In the genomic region with DNA sequence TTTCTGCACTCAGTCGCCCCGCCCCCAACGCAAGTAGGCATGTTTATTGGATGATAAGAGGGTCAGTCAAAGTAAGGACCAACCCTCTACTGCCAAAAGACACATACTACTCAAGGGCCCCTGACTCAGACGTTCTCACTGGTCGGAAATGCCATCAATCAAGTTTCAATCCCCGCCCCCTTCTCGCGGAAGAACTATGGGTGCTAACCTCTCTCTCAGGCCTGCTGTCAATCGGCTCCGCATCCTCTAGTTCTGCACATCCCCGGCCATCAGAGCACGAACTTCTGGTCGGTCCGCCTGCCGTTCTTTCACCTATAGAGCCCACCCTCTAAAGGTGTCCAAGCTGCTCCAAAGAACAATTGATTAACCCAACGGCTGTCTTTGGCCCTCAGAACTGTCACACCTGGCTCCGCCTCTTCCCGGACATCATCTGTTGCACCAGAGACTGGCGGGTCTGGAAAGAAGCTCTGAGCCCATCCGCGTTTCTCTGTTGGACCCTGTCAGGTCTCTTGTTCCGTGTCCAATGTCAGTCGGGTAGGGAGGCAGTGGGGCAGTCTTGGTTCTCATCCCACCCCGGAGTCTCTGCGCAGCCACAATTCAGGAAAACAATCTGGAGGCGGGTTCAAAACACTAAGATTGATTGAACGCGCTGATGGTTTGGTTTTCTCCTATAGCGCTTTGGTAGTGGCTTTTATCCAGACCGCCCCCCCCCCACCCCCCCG, we compare ENCODE assay signal across 1 cellular context.
TF ChIP-seq lines count a peak whose summit lies in the region.

No MANE protein-coding gene starts in this region.

TF ChIP-seq in K562, 482 proteins besides CTCF, POLR2A, EP300 and RAD21 (continued from another document and continues in another):
- TF ChIP-seq, protein P1, sequence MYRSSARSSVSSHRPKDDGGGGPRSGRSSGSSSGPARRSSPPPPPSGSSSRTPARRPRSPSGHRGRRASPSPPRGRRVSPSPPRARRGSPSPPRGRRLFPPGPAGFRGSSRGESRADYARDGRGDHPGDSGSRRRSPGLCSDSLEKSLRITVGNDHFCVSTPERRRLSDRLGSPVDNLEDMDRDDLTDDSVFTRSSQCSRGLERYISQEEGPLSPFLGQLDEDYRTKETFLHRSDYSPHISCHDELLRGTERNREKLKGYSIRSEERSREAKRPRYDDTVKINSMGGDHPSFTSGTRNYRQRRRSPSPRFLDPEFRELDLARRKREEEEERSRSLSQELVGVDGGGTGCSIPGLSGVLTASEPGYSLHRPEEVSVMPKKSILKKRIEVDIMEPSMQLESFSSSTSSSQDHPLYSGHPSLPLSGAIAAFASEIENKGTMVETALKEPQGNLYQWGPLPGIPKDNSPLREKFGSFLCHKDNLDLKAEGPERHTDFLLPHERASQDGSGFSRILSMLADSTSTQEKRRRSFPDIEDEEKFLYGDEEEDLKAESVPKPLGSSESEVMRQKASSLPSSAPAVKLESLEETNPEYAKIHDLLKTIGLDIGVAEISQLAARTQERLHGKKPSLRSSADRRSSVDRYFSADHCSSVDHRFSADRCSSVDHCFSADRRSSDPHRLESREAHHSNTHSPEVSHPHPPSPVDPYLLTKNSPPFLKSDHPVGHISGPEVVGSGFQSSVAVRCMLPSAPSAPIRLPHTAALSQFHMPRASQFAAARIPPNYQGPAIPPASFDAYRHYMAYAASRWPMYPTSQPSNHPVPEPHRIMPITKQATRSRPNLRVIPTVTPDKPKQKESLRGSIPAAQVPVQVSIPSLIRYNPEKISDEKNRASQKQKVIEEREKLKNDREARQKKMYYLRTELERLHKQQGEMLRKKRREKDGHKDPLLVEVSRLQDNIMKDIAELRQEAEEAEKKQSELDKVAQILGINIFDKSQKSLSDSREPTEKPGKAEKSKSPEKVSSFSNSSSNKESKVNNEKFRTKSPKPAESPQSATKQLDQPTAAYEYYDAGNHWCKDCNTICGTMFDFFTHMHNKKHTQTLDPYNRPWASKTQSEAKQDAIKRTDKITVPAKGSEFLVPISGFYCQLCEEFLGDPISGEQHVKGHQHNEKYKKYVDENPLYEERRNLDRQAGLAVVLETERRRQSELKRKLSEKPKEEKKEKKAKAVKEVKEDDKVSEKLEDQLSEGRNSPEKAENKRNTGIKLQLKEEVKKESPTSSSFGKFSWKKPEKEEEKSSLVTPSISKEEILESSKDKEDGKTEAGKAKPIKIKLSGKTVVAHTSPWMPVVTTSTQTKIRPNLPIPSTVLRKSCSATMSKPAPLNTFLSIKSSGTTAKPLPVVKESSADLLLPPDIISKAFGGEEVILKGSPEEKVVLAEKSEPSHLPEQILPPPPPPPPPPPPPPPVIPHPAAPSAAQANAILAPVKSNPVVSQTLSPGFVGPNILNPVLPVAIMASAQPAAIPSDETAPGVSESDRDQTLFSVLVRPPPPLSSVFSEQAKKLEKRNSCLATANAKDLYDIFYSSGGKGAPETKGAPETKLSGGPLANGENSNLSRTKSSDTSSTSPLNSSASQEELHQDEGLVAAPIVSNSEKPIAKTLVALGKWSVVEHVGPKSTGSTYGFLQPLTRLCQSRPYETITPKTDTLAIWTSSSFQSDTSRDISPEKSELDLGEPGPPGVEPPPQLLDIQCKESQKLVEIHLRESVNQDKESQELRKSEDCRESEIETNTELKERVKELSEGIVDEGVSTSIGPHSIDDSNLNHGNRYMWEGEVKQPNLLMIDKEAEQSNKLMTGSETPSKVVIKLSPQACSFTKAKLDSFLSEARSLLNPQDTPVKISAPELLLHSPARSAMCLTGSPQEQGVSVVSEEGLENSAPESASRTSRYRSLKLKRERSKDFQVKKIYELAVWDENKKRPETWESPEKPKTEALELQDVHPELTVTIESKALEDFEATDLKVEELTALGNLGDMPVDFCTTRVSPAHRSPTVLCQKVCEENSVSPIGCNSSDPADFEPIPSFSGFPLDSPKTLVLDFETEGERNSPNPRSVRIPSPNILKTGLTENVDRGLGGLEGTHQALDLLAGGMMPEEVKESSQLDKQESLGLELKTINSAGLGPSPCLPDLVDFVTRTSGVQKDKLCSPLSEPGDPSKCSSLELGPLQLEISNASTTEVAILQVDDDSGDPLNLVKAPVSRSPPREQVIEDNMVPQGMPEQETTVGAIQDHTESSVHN (IDR thresholded peaks at IDR 0.05; ENCODE audit: borderline replicate concordance in 1 of 2, low read depth in 1 of 2), result peak in 1 of 2 experiments; percentile 23; a peak in 1 of 4 replicates
- TF ChIP-seq PCBP1 (IDR thresholded peaks at IDR 0.05; ENCODE audit: low read depth, low read length, poor library complexity, severe bottlenecking), result no peak
- no peak for TF ChIP-seq SMARCC2 (IDR thresholded peaks at IDR 0.05; ENCODE audit: low read depth)
- TF ChIP-seq SOX6 (IDR thresholded peaks at IDR 0.05), result peak; percentile 14; the same call in 1 of the 2 replicates
- TF ChIP-seq NEUROD1 (IDR thresholded peaks at IDR 0.05; ENCODE audit: borderline replicate concordance, low read depth, low read length, partially characterized antibody), result peak; percentile 91
- no peak for TF ChIP-seq ZNF830 (CRISPR knock-in tag; IDR thresholded peaks at IDR 0.05)
- no peak for TF ChIP-seq HSF4 (CRISPR knock-in tag; IDR thresholded peaks at IDR 0.05; ENCODE audit: borderline replicate concordance)
- no peak for TF ChIP-seq NR2C1 (IDR thresholded peaks at IDR 0.05)
- 0 out of 2 replicates have a peak, but pooled peaks have one; percentile 47 for TF ChIP-seq NR2C1 (tag; IDR thresholded peaks at IDR 0.05)
- no peak for TF ChIP-seq SMAD2 (IDR thresholded peaks at IDR 0.05; ENCODE audit: low read depth, low read length)
- TF ChIP-seq ZNF354B (CRISPR knock-in tag; IDR thresholded peaks at IDR 0.05), result no peak
- TF ChIP-seq MEF2A (IDR thresholded peaks at IDR 0.05; ENCODE audit: control insufficient read depth, low read depth, low read length), result no peak
- TF ChIP-seq, protein P2, sequence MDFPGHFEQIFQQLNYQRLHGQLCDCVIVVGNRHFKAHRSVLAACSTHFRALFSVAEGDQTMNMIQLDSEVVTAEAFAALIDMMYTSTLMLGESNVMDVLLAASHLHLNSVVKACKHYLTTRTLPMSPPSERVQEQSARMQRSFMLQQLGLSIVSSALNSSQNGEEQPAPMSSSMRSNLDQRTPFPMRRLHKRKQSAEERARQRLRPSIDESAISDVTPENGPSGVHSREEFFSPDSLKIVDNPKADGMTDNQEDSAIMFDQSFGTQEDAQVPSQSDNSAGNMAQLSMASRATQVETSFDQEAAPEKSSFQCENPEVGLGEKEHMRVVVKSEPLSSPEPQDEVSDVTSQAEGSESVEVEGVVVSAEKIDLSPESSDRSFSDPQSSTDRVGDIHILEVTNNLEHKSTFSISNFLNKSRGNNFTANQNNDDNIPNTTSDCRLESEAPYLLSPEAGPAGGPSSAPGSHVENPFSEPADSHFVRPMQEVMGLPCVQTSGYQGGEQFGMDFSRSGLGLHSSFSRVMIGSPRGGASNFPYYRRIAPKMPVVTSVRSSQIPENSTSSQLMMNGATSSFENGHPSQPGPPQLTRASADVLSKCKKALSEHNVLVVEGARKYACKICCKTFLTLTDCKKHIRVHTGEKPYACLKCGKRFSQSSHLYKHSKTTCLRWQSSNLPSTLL (IDR thresholded peaks at IDR 0.05), result no peak
- no peak for TF ChIP-seq FOXM1 (IDR thresholded peaks at IDR 0.05; ENCODE audit: low read depth)
- no peak for TF ChIP-seq FOXM1 (CRISPR knock-in tag; IDR thresholded peaks at IDR 0.05; ENCODE audit: low read depth)
- no peak for TF ChIP-seq E2F3 (CRISPR knock-in tag; IDR thresholded peaks at IDR 0.05)
- no peak for TF ChIP-seq DMBX1 (CRISPR knock-in tag; IDR thresholded peaks at IDR 0.05; ENCODE audit: borderline replicate concordance)
- TF ChIP-seq BMI1 (IDR thresholded peaks at IDR 0.05; ENCODE audit: low read length), result no peak
- peak; percentile 94 for TF ChIP-seq ZZZ3 (IDR thresholded peaks at IDR 0.05)
- no peak for TF ChIP-seq SMARCA5 (IDR thresholded peaks at IDR 0.05)
- TF ChIP-seq TAF9B (IDR thresholded peaks at IDR 0.05; ENCODE audit: partially characterized antibody), result peak; percentile 32
- TF ChIP-seq ZC3H4 (CRISPR knock-in tag; IDR thresholded peaks at IDR 0.05; ENCODE audit: borderline replicate concordance), result no peak
- TF ChIP-seq CBX3 (IDR thresholded peaks at IDR 0.05; ENCODE audit: borderline replicate concordance in 1 of 2, low read length in 2 of 2), result no peak
- no peak for TF ChIP-seq RBM22 (IDR thresholded peaks at IDR 0.05; ENCODE audit: low read depth, low read length, poor library complexity, severe bottlenecking)
- TF ChIP-seq MEIS2 (IDR thresholded peaks at IDR 0.05; ENCODE audit: partially characterized antibody), result peak; percentile 85
- TF ChIP-seq SMAD4 (CRISPR knock-in tag; conservative IDR thresholded peaks at IDR 0.05), result no peak
- TF ChIP-seq, protein P3, sequence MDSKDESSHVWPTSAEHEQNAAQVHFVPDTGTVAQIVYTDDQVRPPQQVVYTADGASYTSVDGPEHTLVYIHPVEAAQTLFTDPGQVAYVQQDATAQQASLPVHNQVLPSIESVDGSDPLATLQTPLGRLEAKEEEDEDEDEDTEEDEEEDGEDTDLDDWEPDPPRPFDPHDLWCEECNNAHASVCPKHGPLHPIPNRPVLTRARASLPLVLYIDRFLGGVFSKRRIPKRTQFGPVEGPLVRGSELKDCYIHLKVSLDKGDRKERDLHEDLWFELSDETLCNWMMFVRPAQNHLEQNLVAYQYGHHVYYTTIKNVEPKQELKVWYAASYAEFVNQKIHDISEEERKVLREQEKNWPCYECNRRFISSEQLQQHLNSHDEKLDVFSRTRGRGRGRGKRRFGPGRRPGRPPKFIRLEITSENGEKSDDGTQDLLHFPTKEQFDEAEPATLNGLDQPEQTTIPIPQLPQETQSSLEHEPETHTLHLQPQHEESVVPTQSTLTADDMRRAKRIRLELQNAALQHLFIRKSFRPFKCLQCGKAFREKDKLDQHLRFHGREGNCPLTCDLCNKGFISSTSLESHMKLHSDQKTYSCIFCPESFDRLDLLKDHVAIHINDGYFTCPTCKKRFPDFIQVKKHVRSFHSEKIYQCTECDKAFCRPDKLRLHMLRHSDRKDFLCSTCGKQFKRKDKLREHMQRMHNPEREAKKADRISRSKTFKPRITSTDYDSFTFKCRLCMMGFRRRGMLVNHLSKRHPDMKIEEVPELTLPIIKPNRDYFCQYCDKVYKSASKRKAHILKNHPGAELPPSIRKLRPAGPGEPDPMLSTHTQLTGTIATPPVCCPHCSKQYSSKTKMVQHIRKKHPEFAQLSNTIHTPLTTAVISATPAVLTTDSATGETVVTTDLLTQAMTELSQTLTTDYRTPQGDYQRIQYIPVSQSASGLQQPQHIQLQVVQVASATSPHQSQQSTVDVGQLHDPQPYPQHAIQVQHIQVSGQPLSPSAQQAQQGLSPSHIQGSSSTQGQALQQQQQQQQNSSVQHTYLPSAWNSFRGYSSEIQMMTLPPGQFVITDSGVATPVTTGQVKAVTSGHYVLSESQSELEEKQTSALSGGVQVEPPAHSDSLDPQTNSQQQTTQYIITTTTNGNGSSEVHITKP (IDR thresholded peaks at IDR 0.05; ENCODE audit: partially characterized antibody), result peak; percentile 17
- TF ChIP-seq MTA2 (IDR thresholded peaks at IDR 0.05; ENCODE audit: low read depth), result no peak
- TF ChIP-seq, protein P4, sequence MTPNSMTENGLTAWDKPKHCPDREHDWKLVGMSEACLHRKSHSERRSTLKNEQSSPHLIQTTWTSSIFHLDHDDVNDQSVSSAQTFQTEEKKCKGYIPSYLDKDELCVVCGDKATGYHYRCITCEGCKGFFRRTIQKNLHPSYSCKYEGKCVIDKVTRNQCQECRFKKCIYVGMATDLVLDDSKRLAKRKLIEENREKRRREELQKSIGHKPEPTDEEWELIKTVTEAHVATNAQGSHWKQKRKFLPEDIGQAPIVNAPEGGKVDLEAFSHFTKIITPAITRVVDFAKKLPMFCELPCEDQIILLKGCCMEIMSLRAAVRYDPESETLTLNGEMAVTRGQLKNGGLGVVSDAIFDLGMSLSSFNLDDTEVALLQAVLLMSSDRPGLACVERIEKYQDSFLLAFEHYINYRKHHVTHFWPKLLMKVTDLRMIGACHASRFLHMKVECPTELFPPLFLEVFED (CRISPR knock-in tag; conservative IDR thresholded peaks at IDR 0.05), result no peak
- TF ChIP-seq BDP1 (IDR thresholded peaks at IDR 0.05; ENCODE audit: insufficient read depth, insufficient read length), result no peak
- TF ChIP-seq, protein P5, sequence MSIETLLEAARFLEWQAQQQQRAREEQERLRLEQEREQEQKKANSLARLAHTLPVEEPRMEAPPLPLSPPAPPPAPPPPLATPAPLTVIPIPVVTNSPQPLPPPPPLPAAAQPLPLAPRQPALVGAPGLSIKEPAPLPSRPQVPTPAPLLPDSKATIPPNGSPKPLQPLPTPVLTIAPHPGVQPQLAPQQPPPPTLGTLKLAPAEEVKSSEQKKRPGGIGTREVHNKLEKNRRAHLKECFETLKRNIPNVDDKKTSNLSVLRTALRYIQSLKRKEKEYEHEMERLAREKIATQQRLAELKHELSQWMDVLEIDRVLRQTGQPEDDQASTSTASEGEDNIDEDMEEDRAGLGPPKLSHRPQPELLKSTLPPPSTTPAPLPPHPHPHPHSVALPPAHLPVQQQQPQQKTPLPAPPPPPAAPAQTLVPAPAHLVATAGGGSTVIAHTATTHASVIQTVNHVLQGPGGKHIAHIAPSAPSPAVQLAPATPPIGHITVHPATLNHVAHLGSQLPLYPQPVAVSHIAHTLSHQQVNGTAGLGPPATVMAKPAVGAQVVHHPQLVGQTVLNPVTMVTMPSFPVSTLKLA (conservative IDR thresholded peaks at IDR 0.05), result no peak
- peak; percentile 90 for TF ChIP-seq NFYB (IDR thresholded peaks at IDR 0.05; ENCODE audit: extremely low read depth, insufficient read length)
- peak; percentile 97 for TF ChIP-seq MBD2 (IDR thresholded peaks at IDR 0.05; ENCODE audit: borderline replicate concordance, low read depth)
- TF ChIP-seq, protein P6, sequence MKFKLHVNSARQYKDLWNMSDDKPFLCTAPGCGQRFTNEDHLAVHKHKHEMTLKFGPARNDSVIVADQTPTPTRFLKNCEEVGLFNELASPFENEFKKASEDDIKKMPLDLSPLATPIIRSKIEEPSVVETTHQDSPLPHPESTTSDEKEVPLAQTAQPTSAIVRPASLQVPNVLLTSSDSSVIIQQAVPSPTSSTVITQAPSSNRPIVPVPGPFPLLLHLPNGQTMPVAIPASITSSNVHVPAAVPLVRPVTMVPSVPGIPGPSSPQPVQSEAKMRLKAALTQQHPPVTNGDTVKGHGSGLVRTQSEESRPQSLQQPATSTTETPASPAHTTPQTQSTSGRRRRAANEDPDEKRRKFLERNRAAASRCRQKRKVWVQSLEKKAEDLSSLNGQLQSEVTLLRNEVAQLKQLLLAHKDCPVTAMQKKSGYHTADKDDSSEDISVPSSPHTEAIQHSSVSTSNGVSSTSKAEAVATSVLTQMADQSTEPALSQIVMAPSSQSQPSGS (CRISPR knock-in tag; IDR thresholded peaks at IDR 0.05), result no peak
- TF ChIP-seq ZNF551 (CRISPR knock-in tag; IDR thresholded peaks at IDR 0.05), result no peak
- TF ChIP-seq CEBPB (tag; IDR thresholded peaks at IDR 0.05), result peak; percentile 31; the same call in 1 of the 2 replicates
- no peak for TF ChIP-seq ARID1B (IDR thresholded peaks at IDR 0.05)
- no peak for TF ChIP-seq ZNF324 (CRISPR knock-in tag; IDR thresholded peaks at IDR 0.05)
- no peak for TF ChIP-seq ZNF77 (CRISPR knock-in tag; IDR thresholded peaks at IDR 0.05)
- TF ChIP-seq, protein P7, sequence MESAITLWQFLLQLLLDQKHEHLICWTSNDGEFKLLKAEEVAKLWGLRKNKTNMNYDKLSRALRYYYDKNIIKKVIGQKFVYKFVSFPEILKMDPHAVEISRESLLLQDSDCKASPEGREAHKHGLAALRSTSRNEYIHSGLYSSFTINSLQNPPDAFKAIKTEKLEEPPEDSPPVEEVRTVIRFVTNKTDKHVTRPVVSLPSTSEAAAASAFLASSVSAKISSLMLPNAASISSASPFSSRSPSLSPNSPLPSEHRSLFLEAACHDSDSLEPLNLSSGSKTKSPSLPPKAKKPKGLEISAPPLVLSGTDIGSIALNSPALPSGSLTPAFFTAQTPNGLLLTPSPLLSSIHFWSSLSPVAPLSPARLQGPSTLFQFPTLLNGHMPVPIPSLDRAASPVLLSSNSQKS (CRISPR knock-in tag; IDR thresholded peaks at IDR 0.05), result no peak
- no peak for TF ChIP-seq ZFP30 (CRISPR knock-in tag; IDR thresholded peaks at IDR 0.05; ENCODE audit: borderline replicate concordance)
- no peak for TF ChIP-seq SMAD1 (IDR thresholded peaks at IDR 0.05; ENCODE audit: low read depth, low read length, partially characterized antibody)
- no peak for TF ChIP-seq NFE2L1 (tag; IDR thresholded peaks at IDR 0.05; ENCODE audit: borderline replicate concordance, low read depth)
